ENCODE assay signal across 9 cellular contexts in genomic region chr9:133428579-133429215, GRCh38. TPM values are rescaled to one million over a fixed set of nuclear protein-coding genes. Genes with fewer than 3 reads are reported as not detected.
DNase-seq lines count a peak whose midpoint lies in the region; ATAC-seq and TF ChIP-seq lines count a peak whose summit lies in the region.
"Had no signal": no experiment of that assay in that cellular context is flagged by ENCODE, and none has a peak within 500 bp of the region (broad histone marks: within the 10 kb centered on the region; RNA-seq: fewer than 3 reads in every experiment).

No MANE protein-coding gene starts in this region.

- no peaks in the 10 kb centered on the region for H3K9me3 Mint-ChIP-seq in osteocyte (ENCODE audit: unreplicated experiment)

- no peak overlapping the region for H3K27ac ChIP-seq in esophagus muscularis mucosa (replicated peaks in 1 of 4)
- no peak overlapping the region for H3K27ac ChIP-seq in parathyroid adenoma

- no peaks in the 10 kb centered on the region for H3K9me3 ChIP-seq in ES-I3 (ENCODE audit: control insufficient read depth, insufficient read depth, low read length)
- no peaks in the 10 kb centered on the region for H3K9me3 ChIP-seq in esophagus muscularis mucosa
- no peaks in the 10 kb centered on the region for H3K9me3 ChIP-seq in parathyroid adenoma (ENCODE audit: control insufficient read depth, low read length)

- peaks cover 0 to 64% (median 17%) of the 10 kb centered on the region in 4 donors for H3K27me3 ChIP-seq in esophagus muscularis mucosa
- H3K27me3 ChIP-seq in parathyroid adenoma (ENCODE audit: control insufficient read depth, insufficient read depth, low read length): no peaks in the 10 kb centered on the region

- H3K4me3 ChIP-seq in esophagus muscularis mucosa (peak overlapping the region; percentile 28 to 52 (median 39)), parathyroid adenoma (ENCODE audit: low read depth, low read length) (peak overlapping the region; percentile 11)

- TF ChIP-seq EP300 in esophagus muscularis mucosa (IDR thresholded peaks at IDR 0.05): no peak

- no peaks in the 10 kb centered on the region for H3K79me2 ChIP-seq in parathyroid adenoma

- H3K4me1 Mint-ChIP-seq in osteocyte (ENCODE audit: unreplicated experiment): peaks cover 3% of the 10 kb centered on the region

- ATAC-seq in GM18873 (IDR thresholded peaks at IDR 0.05; ENCODE audit: low FRiP score, unreplicated experiment) (no peak), GM18868 (IDR thresholded peaks at IDR 0.05; ENCODE audit: unreplicated experiment) (no peak), HG02870 (IDR thresholded peaks at IDR 0.05; ENCODE audit: unreplicated experiment) (no peak)

- H3K9ac ChIP-seq in ES-I3 (ENCODE audit: low read depth, low read length): peak overlapping the region; percentile 51; the same call in 1 of the 2 replicates
- H3K9ac ChIP-seq in parathyroid adenoma: no peak overlapping the region

- WGBS in esophagus muscularis mucosa: 16% methylated on average over 26 of the region's 69 CpGs

- DNase-seq in NCI-H2196 treated with DMSO at 0.1 percent for 48 hours (lab: John Stamatoyannopoulos, UW; ENCODE audit: unreplicated experiment): peak; percentile 12
- DNase-seq in esophagus muscularis mucosa (ENCODE audit: extremely low spot score): no peak
- DNase-seq in osteocyte (ENCODE audit: extremely low spot score, unreplicated experiment): no peak
- DNase-seq: head of caudate nucleus had no signal

- H2AFZ ChIP-seq in parathyroid adenoma: no peak overlapping the region

- no peak overlapping the region for H3K27ac Mint-ChIP-seq in osteocyte (ENCODE audit: unreplicated experiment)

- intact Hi-C loops in esophagus muscularis mucosa (cut with DNase I): no loop called here

- TF ChIP-seq CTCF in esophagus muscularis mucosa (IDR thresholded peaks at IDR 0.05) (no peak), parathyroid adenoma (IDR thresholded peaks at IDR 0.05) (no peak), osteocyte (IDR thresholded peaks at IDR 0.05) (no peak)

- H3K4me3 Mint-ChIP-seq in osteocyte (ENCODE audit: unreplicated experiment): no peak overlapping the region

- H3K27me3 Mint-ChIP-seq in osteocyte (ENCODE audit: unreplicated experiment): peaks cover 15% of the 10 kb centered on the region

- 0 out of 2 replicates have a peak, but pooled peaks cover 3% of the 10 kb centered on the region for H3K4me1 ChIP-seq in ES-I3 (ENCODE audit: insufficient read depth, low read length)
- peaks cover 2 to 22% (median 18%) of the 10 kb centered on the region in 4 donors for H3K4me1 ChIP-seq in esophagus muscularis mucosa
- H3K4me1 ChIP-seq in parathyroid adenoma: no peaks in the 10 kb centered on the region

- TF ChIP-seq POLR2A in esophagus muscularis mucosa (IDR thresholded peaks at IDR 0.05; ENCODE audit: low read depth): no peak

- peaks cover 5% of the 10 kb centered on the region for H3K36me3 Mint-ChIP-seq in osteocyte (ENCODE audit: unreplicated experiment)

- H3K36me3 ChIP-seq in ES-I3 (ENCODE audit: insufficient read depth, low read length): no peaks in the 10 kb centered on the region
- peaks cover 0 to 2% (median 0%) of the 10 kb centered on the region in 4 donors for H3K36me3 ChIP-seq in esophagus muscularis mucosa
- no peaks in the 10 kb centered on the region for H3K36me3 ChIP-seq in parathyroid adenoma (ENCODE audit: control insufficient read depth, insufficient read depth, low read length)

- no peak overlapping the region for H3K4me2 ChIP-seq in parathyroid adenoma (ENCODE audit: low read length)

RNA-seq across cellular contexts. Expression of gene ADAMTS13, which starts 6.5 kb away (rescaled TPM):
- total RNA-seq in esophagus muscularis mucosa (1 to 10 TPM; 1.3 to 1.7 (median 1.4) TPM), osteocyte (7.4 and 8.8 TPM in 2 replicates)

RNA-seq across cellular contexts. Expression of gene REXO4, which starts 10.9 kb away (rescaled TPM):
- total RNA-seq in esophagus muscularis mucosa: 10 to 100 TPM; 15.0 to 28.9 (median 22.4) TPM
- 22.2 and 22.8 TPM in 2 replicates for total RNA-seq in osteocyte

RNA-seq across cellular contexts. Expression of gene CACFD1, which starts 31.1 kb away (rescaled TPM):
- total RNA-seq in esophagus muscularis mucosa (10 to 100 TPM; 12.5 to 27.8 (median 19.6) TPM), osteocyte (28.9 and 29.3 TPM in 2 replicates)

RNA-seq across cellular contexts. Expression of gene SLC2A6, which starts 50.2 kb away (rescaled TPM):
- total RNA-seq in esophagus muscularis mucosa (1 to 10 TPM; 2.9 to 8.6 (median 5.9) TPM), osteocyte (8.0 and 8.4 TPM in 2 replicates)

RNA-seq across cellular contexts. Expression of gene STKLD1, which starts 52.5 kb away (rescaled TPM):
- total RNA-seq in esophagus muscularis mucosa: 1 to 10 TPM in 2 of 4 donors, under 1 TPM in 1, not detected in 1; 0.26 to 2.1 (median 1.0) TPM
- 3.5 and 5.1 TPM in 2 replicates for total RNA-seq in osteocyte
